8 cellular contexts compared by ENCODE assay signal in the genomic region with DNA sequence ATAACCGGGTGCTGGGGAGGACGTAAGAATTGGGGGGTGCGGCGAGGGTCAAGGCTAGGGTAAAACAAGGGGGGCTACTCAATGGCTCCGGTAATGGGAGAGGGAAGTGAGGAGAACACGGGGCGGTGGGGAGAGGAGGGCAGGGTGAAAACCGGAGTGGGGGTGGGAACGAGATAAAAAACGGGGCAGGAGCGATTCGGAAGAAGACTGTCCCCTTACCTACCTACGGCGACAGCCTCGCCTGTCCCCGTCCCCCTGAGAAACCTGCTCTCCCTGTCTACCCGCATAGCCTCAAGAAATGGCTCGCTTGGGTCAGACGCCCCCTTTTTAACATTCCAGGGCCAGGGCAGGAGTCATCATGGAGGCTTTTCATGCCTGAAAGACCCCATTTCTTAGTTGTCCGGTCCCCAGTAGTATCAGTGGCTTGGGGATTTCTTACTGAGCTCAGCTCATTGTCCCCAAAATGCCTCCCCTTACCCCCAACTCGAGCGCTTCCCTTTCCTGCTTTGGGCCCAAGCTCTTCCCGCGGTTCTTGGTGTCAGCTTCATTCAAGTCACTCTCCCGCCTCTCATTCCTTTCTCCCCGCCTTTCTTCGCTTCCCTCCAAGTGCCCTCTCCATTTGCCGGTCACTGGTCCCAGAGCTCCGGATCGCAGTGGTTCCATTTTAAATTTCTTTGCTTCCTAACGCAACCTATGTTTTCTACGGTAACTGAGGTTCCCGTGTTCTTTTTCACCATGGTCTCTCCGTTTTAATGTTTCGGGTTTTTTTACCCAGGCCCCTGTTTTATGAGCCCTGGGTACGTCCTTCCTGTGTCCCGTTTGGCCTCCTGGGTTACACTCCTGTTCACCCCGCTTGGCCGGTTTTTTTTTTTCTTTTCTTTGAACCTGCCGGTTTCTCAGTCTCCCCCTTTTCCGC. TPM values are rescaled to one million over a fixed set of nuclear protein-coding genes. Genes with fewer than 3 reads are reported as not detected.
DNase-seq lines count a peak whose midpoint lies in the region; ATAC-seq and TF ChIP-seq lines count a peak whose summit lies in the region.

No MANE protein-coding gene starts in this region.

- no peaks in the 10 kb centered on the region for H3K36me3 ChIP-seq in uterus

- H3K27me3 Mint-ChIP-seq in activated T-cell treated with anti-CD3 and anti-CD28 coated beads, Interleukin-2, amount 50 U/mL, for 24 hours: no peaks in the 10 kb centered on the region
- peaks cover 0 to 7% (median 3%) of the 10 kb centered on the region in 3 donors for H3K27me3 Mint-ChIP-seq in naive B cell

- peak overlapping the region; percentile 98 to 99 for H3K27ac ChIP-seq in uterus

- H3K4me1 Mint-ChIP-seq in activated T-cell treated with anti-CD3 and anti-CD28 coated beads, Interleukin-2, amount 50 U/mL, for 24 hours (ENCODE audit: low read depth): peaks cover 59% of the 10 kb centered on the region
- peaks cover 43 to 56% (median 49%) of the 10 kb centered on the region in 3 donors for H3K4me1 Mint-ChIP-seq in naive B cell

- no peak for TF ChIP-seq POLR2A in uterus (IDR thresholded peaks at IDR 0.05)

- peaks cover 32% of the 10 kb centered on the region for H3K36me3 Mint-ChIP-seq in activated T-cell treated with anti-CD3 and anti-CD28 coated beads, Interleukin-2, amount 50 U/mL, for 24 hours (ENCODE audit: low read depth)
- no peaks in the 10 kb centered on the region for H3K36me3 Mint-ChIP-seq in naive B cell

- no peak for TF ChIP-seq CTCF in fibroblast of pulmonary artery (IDR thresholded peaks at IDR 0.05; ENCODE audit: low read length, missing control alignments)
- no peak for TF ChIP-seq CTCF in uterus (IDR thresholded peaks at IDR 0.05)

- H3K4me3 Mint-ChIP-seq in activated T-cell treated with anti-CD3 and anti-CD28 coated beads, Interleukin-2, amount 50 U/mL, for 24 hours: peak overlapping the region; percentile 87
- H3K4me3 Mint-ChIP-seq in naive B cell: peak overlapping the region; percentile 88 to 98 (median 96)

- peak; percentile 72 for DNase-seq in NCI-H510A treated with DMSO at 0.1 percent for 48 hours (lab: John Stamatoyannopoulos, UW)
- DNase-seq in NCI-H510A (lab: John Stamatoyannopoulos, UW): no peak
- DNase-seq in LoVo (ENCODE audit: low spot score): peak; percentile 66
- DNase-seq in activated T-cell treated with anti-CD3 and anti-CD28 coated beads, Interleukin-2, amount 50 U/mL, for 24 hours: peak; percentile 53
- peak; percentile 54 for DNase-seq in fibroblast of pulmonary artery (ENCODE audit: low read depth)
- no peak for DNase-seq in naive B cell
- peak; percentile 47 to 51 for DNase-seq in uterus
- no peak for DNase-seq in activated gamma-delta T cell (lab: John Stamatoyannopoulos, UW)

- intact Hi-C loops in uterus (cut with DNase I; ENCODE audit: low total_unique reads): no loop called here

- peak overlapping the region; percentile 94 for H3K27ac Mint-ChIP-seq in activated T-cell treated with anti-CD3 and anti-CD28 coated beads, Interleukin-2, amount 50 U/mL, for 24 hours
- H3K27ac Mint-ChIP-seq in naive B cell: peak overlapping the region; percentile 86 to 97 (median 94)

- no peaks in the 10 kb centered on the region for H3K9me3 Mint-ChIP-seq in activated T-cell treated with anti-CD3 and anti-CD28 coated beads, Interleukin-2, amount 50 U/mL, for 24 hours
- H3K9me3 Mint-ChIP-seq in naive B cell: no peaks in the 10 kb centered on the region

- no peaks in the 10 kb centered on the region for H3K9me3 ChIP-seq in uterus

- H3K27me3 ChIP-seq in uterus: no peaks in the 10 kb centered on the region

- H3K4me1 ChIP-seq in uterus: no peaks in the 10 kb centered on the region

- no peak for ATAC-seq in naive B cell (ENCODE audit: low read depth in 2 of 2)

- H3K4me3 ChIP-seq in fibroblast of pulmonary artery (replicated peaks; ENCODE audit: low read depth, low read length) (peak overlapping the region; percentile 73), uterus (peak overlapping the region; percentile 82 to 96)

RNA-seq across cellular contexts. Expression of a gene that starts 1.2 kb away (rescaled TPM):
- polyA plus RNA-seq in naive B cell (ENCODE audit: low read depth in 6 of 6): 10 to 100 TPM in 1 of 6 donors, 1 to 10 TPM in 5; 5.8 to 12.8 (median 8.3) TPM
- 10 to 100 TPM; 22.4 to 59.2 (median 45.0) TPM for total RNA-seq in uterus

RNA-seq across cellular contexts. Expression of a gene that starts 41.7 kb away (rescaled TPM):
- 1 to 10 TPM in 4 of 6 donors, under 1 TPM in 1, not detected in 1; 0.36 to 3.1 (median 1.7) TPM for polyA plus RNA-seq in naive B cell (ENCODE audit: low read depth in 6 of 6)
- total RNA-seq in uterus: 10 to 100 TPM; 27.6 to 59.9 (median 39.4) TPM

RNA-seq across cellular contexts. Expression of a gene that starts 45.6 kb away (rescaled TPM):
- polyA plus RNA-seq in naive B cell (ENCODE audit: low read depth in 6 of 6): 10 to 100 TPM; 16.0 to 26.8 (median 24.1) TPM
- total RNA-seq in uterus: 10 to 100 TPM in 3 of 4 donors, 1 to 10 TPM in 1; 4.6 to 24.7 (median 14.0) TPM

Comparison
In these comparisons a context has a peak if more than half of its experiments do, and no peak if none do; other contexts are left out.
1. DNase-seq: peak in NCI-H510A treated with DMSO at 0.1 percent for 48 hours (single experiment), LoVo (single experiment), activated T-cell treated with anti-CD3 and anti-CD28 coated beads, Interleukin-2, amount 50 U/mL, for 24 hours (single experiment), fibroblast of pulmonary artery (single experiment) and uterus (2 of 2); none in NCI-H510A (single experiment), naive B cell (single experiment) and activated gamma-delta T cell (single experiment).